ENCODE assay signal across 26 cellular contexts in the genomic region with DNA sequence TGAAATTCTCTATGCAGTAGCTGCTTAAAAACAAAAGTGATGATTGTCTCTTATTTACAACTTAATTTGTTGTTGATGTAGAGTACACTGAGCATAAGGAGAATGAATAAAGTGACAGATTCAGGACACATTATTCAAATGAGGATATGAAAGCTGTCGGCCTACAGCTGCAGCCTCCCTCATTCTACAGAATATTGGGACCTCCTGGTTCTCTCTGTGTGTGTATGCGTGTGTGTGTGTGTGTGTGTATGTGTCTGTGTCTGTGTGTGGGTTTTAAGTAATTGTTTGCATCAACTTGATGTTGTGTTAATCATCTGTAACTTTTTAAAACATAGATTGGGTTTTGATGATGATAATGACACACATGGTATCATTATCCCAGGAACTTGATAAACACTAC.
"Had no signal": no experiment of that assay in that cellular context is flagged by ENCODE, and none has a peak within 500 bp of the region (broad histone marks: within the 10 kb centered on the region; RNA-seq: fewer than 3 reads in every experiment).

No MANE protein-coding gene starts in this region.

- H3K4me1 ChIP-seq: prostate gland had no signal

- ATAC-seq: activated T-cell treated with anti-CD3 and anti-CD28 coated beads, Interleukin-2, amount 50 U/mL, for 72 hours; body of pancreas; heart right ventricle; stimulated activated naive B cell treated with anti-CD40 and anti-IgM and Interleukin-4, amounts not matched to agents 10 μg/mL and 1 μg/mL and 100 μg/mL, for 72 hours had no signal

- H3K36me3 ChIP-seq: heart right ventricle, neutrophil, prostate gland, right atrium auricular region, stomach, transverse colon had no signal

- H3K27ac ChIP-seq: body of pancreas, cardiac muscle cell, neutrophil, prostate gland, right atrium auricular region, stomach, testis, transverse colon had no signal

- H3K4me3 ChIP-seq: body of pancreas, cardiac muscle cell, heart right ventricle, prostate gland, right atrium auricular region, stomach, testis, transverse colon had no signal

- H3K27me3 ChIP-seq: body of pancreas, cardiac muscle cell, heart right ventricle, right atrium auricular region, stomach, testis, transverse colon had no signal

- H3K9me3 Mint-ChIP-seq: nephron; stimulated activated naive B cell treated with anti-CD40 and anti-IgM and Interleukin-4, amounts not matched to agents 10 μg/mL and 1 μg/mL and 100 μg/mL, for 72 hours had no signal

- H3K27ac Mint-ChIP-seq: activated naive CD8-positive, alpha-beta T cell; activated T-cell treated with anti-CD3 and anti-CD28 coated beads, Interleukin-2, amount 50 U/mL, for 72 hours; nephron; stimulated activated naive B cell treated with anti-CD40 and anti-IgM and Interleukin-4, amounts not matched to agents 10 μg/mL and 1 μg/mL and 100 μg/mL, for 72 hours had no signal

- H3K9me3 ChIP-seq: body of pancreas, heart right ventricle, neutrophil, prostate gland, right atrium auricular region, stomach, testis, transverse colon had no signal

- DNase-seq: activated CD4-positive, alpha-beta T cell treated with anti-CD3 and anti-CD28 coated beads for 4 hours; activated CD4-positive, alpha-beta T cell treated with anti-CD3 and anti-CD28 coated beads, Interleukin-2, amount 50 U/mL, for 4 hours; activated CD4-positive, CD25-positive, alpha-beta regulatory T cell; activated effector memory CD4-positive, alpha-beta T cell treated with Interleukin-2 at 50 U/mL for 16 hours; activated naive CD4-positive, alpha-beta T cell treated with Interleukin-2 at 50 U/mL for 16 hours; activated T-cell treated with anti-CD3 and anti-CD28 coated beads for 4 hours; activated T-cell treated with anti-CD3 and anti-CD28 coated beads, Interleukin-2, amount 50 U/mL, for 72 hours; aorta; body of pancreas; cortex of kidney; foreskin fibroblast; heart right ventricle; mammary epithelial cell; stimulated activated CD4-positive, alpha-beta T cell treated with anti-CD3 and anti-CD28 coated beads, Interleukin-15, amount 100 ng/mL, for 24 hours; stimulated activated CD4-positive, alpha-beta T cell treated with anti-CD3 and anti-CD28 coated beads, Interleukin-2, amount 100 ng/mL, for 24 hours; stimulated activated naive B cell treated with anti-CD40 and anti-IgM and Interleukin-4, amounts not matched to agents 10 μg/mL and 1 μg/mL and 100 μg/mL, for 72 hours; stomach; T-helper 1 cell; testis; transverse colon had no signal

- H3K4me3 Mint-ChIP-seq: activated naive CD8-positive, alpha-beta T cell; activated T-cell treated with anti-CD3 and anti-CD28 coated beads, Interleukin-2, amount 50 U/mL, for 72 hours; nephron; stimulated activated naive B cell treated with anti-CD40 and anti-IgM and Interleukin-4, amounts not matched to agents 10 μg/mL and 1 μg/mL and 100 μg/mL, for 72 hours had no signal

- H3K36me3 Mint-ChIP-seq: activated naive CD8-positive, alpha-beta T cell; stimulated activated naive B cell treated with anti-CD40 and anti-IgM and Interleukin-4, amounts not matched to agents 10 μg/mL and 1 μg/mL and 100 μg/mL, for 72 hours had no signal

- H3K4me1 Mint-ChIP-seq: stimulated activated naive B cell treated with anti-CD40 and anti-IgM and Interleukin-4, amounts not matched to agents 10 μg/mL and 1 μg/mL and 100 μg/mL, for 72 hours had no signal
